18 cellular contexts compared by ENCODE assay signal in the genomic region with DNA sequence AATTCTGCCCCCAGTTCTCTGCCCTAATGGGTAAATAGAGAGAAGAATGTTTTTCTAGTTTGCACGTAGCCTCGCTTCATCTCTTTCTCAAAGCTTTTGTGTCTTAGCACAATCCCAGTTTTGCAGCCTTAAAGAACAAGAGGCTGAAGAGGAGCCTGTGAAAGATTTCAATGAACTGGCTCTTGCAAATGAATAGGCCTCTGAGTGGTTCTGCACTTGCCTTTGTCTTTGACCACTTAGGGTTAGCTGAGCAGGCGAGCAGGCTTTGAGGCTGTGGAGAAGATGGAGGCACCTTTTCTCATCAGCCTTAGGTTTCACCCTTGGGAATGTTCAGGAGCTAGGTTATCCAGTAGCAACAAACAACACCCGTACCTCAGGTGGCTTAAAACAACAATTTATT.
"Had no signal": no experiment of that assay in that cellular context is flagged by ENCODE, and none has a peak within 500 bp of the region (broad histone marks: within the 10 kb centered on the region; RNA-seq: fewer than 3 reads in every experiment).

No MANE protein-coding gene starts in this region.

- H3K9me3 Mint-ChIP-seq: activated naive CD4-positive, alpha-beta T cell treated with anti-CD3 and anti-CD28 coated beads, Interleukin-2, amount 10 ng/mL, durations not matched to agents 7 days and 5 days; activated T-helper 2 cell treated with anti-CD3 and anti-CD28 coated beads, Interferon-gamma antibody, Interleukin-2, Interleukin-4, amounts not matched to agents 10 μg/mL and 5 μg/mL and 100 μg/mL, durations not matched to agents 14 hours and 24 hours and 36 hours; central memory CD8-positive, alpha-beta T cell; stimulated activated naive B cell treated with anti-CD40 and anti-IgM and Interleukin-4, amounts not matched to agents 10 μg/mL and 1 μg/mL and 100 μg/mL, for 72 hours had no signal

- H3K27ac ChIP-seq: psoas muscle, spleen had no signal

- H3K27me3 ChIP-seq: spleen had no signal

- H3K4me1 ChIP-seq: psoas muscle, spleen had no signal

- H3K4me3 Mint-ChIP-seq: activated naive CD4-positive, alpha-beta T cell treated with anti-CD3 and anti-CD28 coated beads, Interleukin-2, amount 10 ng/mL, durations not matched to agents 7 days and 5 days; central memory CD8-positive, alpha-beta T cell; naive thymus-derived CD4-positive, alpha-beta T cell; stimulated activated naive B cell treated with anti-CD40 and anti-IgM and Interleukin-4, amounts not matched to agents 10 μg/mL and 1 μg/mL and 100 μg/mL, for 72 hours had no signal

- H3K36me3 Mint-ChIP-seq: activated naive CD4-positive, alpha-beta T cell treated with anti-CD3 and anti-CD28 coated beads, Interleukin-2, amount 10 ng/mL, durations not matched to agents 7 days and 5 days; stimulated activated naive B cell treated with anti-CD40 and anti-IgM and Interleukin-4, amounts not matched to agents 10 μg/mL and 1 μg/mL and 100 μg/mL, for 72 hours had no signal

- H3K9me3 ChIP-seq: psoas muscle, spleen had no signal

- H3K27ac Mint-ChIP-seq: activated naive CD4-positive, alpha-beta T cell treated with anti-CD3 and anti-CD28 coated beads, Interleukin-2, amount 10 ng/mL, durations not matched to agents 7 days and 5 days; activated T-helper 2 cell treated with anti-CD3 and anti-CD28 coated beads, Interferon-gamma antibody, Interleukin-2, Interleukin-4, amounts not matched to agents 10 μg/mL and 5 μg/mL and 100 μg/mL, durations not matched to agents 14 hours and 24 hours and 36 hours; naive thymus-derived CD4-positive, alpha-beta T cell; stimulated activated naive B cell treated with anti-CD40 and anti-IgM and Interleukin-4, amounts not matched to agents 10 μg/mL and 1 μg/mL and 100 μg/mL, for 72 hours had no signal

- DNase-seq: activated CD4-positive, alpha-beta T cell treated with anti-CD3 and anti-CD28 coated beads, Interleukin-2, amount 50 U/mL, for 1 hour; activated CD4-positive, CD25-positive, alpha-beta regulatory T cell; activated naive CD4-positive, alpha-beta T cell treated with anti-CD3 and anti-CD28 coated beads, Interleukin-2, amount 10 ng/mL, durations not matched to agents 7 days and 5 days; activated T-cell treated with anti-CD3 and anti-CD28 coated beads for 4 hours; cortex of kidney; effector CD8-positive, alpha-beta T cell; left colon; naive thymus-derived CD4-positive, alpha-beta T cell; psoas muscle; spleen; stimulated activated CD4-positive, alpha-beta T cell treated with anti-CD3 and anti-CD28 coated beads, Interleukin-1b, Interleukin-23, amount 100 ng/mL, for 48 hours; stimulated activated naive B cell treated with anti-CD40 and anti-IgM and Interleukin-4, amounts not matched to agents 10 μg/mL and 1 μg/mL and 100 μg/mL, for 72 hours; substantia nigra; T-helper 2 cell; trophoblast cell had no signal

- H3K27me3 Mint-ChIP-seq: central memory CD8-positive, alpha-beta T cell; stimulated activated naive B cell treated with anti-CD40 and anti-IgM and Interleukin-4, amounts not matched to agents 10 μg/mL and 1 μg/mL and 100 μg/mL, for 72 hours had no signal

- H3K4me3 ChIP-seq: psoas muscle, spleen had no signal

- ATAC-seq: naive thymus-derived CD4-positive, alpha-beta T cell; psoas muscle; sciatic nerve; stimulated activated naive B cell treated with anti-CD40 and anti-IgM and Interleukin-4, amounts not matched to agents 10 μg/mL and 1 μg/mL and 100 μg/mL, for 72 hours had no signal

- H3K4me1 Mint-ChIP-seq: central memory CD8-positive, alpha-beta T cell; stimulated activated naive B cell treated with anti-CD40 and anti-IgM and Interleukin-4, amounts not matched to agents 10 μg/mL and 1 μg/mL and 100 μg/mL, for 72 hours had no signal

- H3K36me3 ChIP-seq: spleen had no signal
